Comparison of ENCODE assay signal across 1 cellular context in the genomic region with DNA sequence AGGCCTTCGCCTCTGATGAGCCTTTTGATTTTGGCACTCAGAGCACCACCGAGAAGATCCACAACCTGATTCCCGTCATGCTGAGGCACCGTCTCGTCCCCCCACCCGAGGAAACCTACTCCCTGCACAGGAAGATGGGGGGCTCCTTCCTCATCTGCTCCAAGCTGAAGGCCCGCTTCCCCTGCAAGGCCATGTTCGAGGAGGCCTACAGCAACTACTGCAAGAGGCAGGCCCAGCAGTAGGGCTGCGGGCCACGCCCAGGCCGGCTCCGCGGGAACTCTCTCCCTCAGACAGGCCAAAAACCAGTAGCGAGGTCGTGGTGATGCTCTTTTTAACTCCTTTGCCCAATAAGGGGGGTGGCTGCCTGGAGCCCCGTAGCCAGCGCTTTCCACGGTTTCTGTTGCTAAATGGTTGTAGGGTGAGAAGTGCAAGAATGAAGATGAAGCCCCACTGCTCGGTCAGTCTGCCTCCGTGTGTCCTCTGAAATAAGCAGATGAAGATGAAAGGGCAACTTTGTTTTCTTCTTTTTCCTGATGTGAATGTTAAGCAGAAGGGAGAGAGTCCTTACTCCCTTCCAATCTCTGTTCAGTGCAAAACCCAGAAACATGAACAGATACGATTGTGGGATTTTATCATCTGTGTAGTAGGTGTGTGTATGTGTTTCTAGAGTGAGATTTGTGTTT.
TF ChIP-seq lines count a peak whose summit lies in the region.

No MANE protein-coding gene starts in this region.

TF ChIP-seq in GM12878, 131 proteins besides CTCF, POLR2A, EP300 and RAD21 (continued from another document):
- TF ChIP-seq CHD1 (IDR thresholded peaks at IDR 0.05; ENCODE audit: low read depth, low read length) (no peak), WRNIP1 (IDR thresholded peaks at IDR 0.05; ENCODE audit: borderline replicate concordance, low read depth, low read length) (no peak), NFIC (IDR thresholded peaks at IDR 0.05; ENCODE audit: low read depth, low read length) (no peak), ZNF24 (IDR thresholded peaks at IDR 0.05) (no peak), KDM1A (IDR thresholded peaks at IDR 0.05; ENCODE audit: borderline replicate concordance) (no peak), RELA (IDR thresholded peaks at IDR 0.05; ENCODE audit: borderline replicate concordance, partially characterized antibody) (no peak), NRF1 (conservative IDR thresholded peaks at IDR 0.05; ENCODE audit: low read depth, low read length) (no peak)
- TF ChIP-seq, protein P1, sequence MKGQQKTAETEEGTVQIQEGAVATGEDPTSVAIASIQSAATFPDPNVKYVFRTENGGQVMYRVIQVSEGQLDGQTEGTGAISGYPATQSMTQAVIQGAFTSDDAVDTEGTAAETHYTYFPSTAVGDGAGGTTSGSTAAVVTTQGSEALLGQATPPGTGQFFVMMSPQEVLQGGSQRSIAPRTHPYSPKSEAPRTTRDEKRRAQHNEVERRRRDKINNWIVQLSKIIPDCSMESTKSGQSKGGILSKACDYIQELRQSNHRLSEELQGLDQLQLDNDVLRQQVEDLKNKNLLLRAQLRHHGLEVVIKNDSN (IDR thresholded peaks at IDR 0.05; ENCODE audit: borderline replicate concordance, extremely low read length, insufficient read depth, low read depth, low read length) = no peak
